8 cellular contexts compared by ENCODE assay signal in genomic region chr1:47231314-47232186, GRCh38. TPM values are rescaled to one million over a fixed set of nuclear protein-coding genes. Genes with fewer than 3 reads are reported as not detected.
DNase-seq lines count a peak whose midpoint lies in the region; ATAC-seq and TF ChIP-seq lines count a peak whose summit lies in the region.

No MANE protein-coding gene starts in this region.

- peak overlapping the region; percentile 61 for H3K4me3 ChIP-seq in ACC112 (ENCODE audit: low read depth, low read length)
- peak overlapping the region; percentile 8 to 49 for H3K4me3 ChIP-seq in gastroesophageal sphincter

- peak overlapping the region; percentile 82 for H3K4me3 Mint-ChIP-seq in activated T-cell treated with anti-CD3 and anti-CD28 coated beads, Interleukin-2, amount 50 U/mL, for 4 hours
- H3K4me3 Mint-ChIP-seq in osteocyte (ENCODE audit: unreplicated experiment), result peak overlapping the region; percentile 59

- H3K27me3 ChIP-seq in ACC112 (ENCODE audit: insufficient read depth, low read length), result peaks cover 82% of the 10 kb centered on the region
- H3K27me3 ChIP-seq in gastroesophageal sphincter, result peaks cover 85% of the 10 kb centered on the region

- no peak for TF ChIP-seq EP300 in gastroesophageal sphincter (IDR thresholded peaks at IDR 0.05)

- no peaks in the 10 kb centered on the region for H3K4me1 ChIP-seq in ACC112 (ENCODE audit: control insufficient read depth, insufficient read depth, low read length, unreplicated experiment)
- peaks cover 0 to 53% (median 13%) of the 10 kb centered on the region in 3 donors for H3K4me1 ChIP-seq in gastroesophageal sphincter

- H3K79me2 ChIP-seq in ACC112 (ENCODE audit: control insufficient read depth, insufficient read depth, low read length, unreplicated experiment), result no peaks in the 10 kb centered on the region

- H3K36me3 Mint-ChIP-seq in activated T-cell treated with anti-CD3 and anti-CD28 coated beads, Interleukin-2, amount 50 U/mL, for 4 hours (ENCODE audit: insufficient read depth), result no peaks in the 10 kb centered on the region
- H3K36me3 Mint-ChIP-seq in osteocyte (ENCODE audit: unreplicated experiment), result peaks cover 8% of the 10 kb centered on the region

- H3K27ac Mint-ChIP-seq in osteocyte (ENCODE audit: unreplicated experiment), result peak overlapping the region; percentile 34

- peak in 1 of 2 donors; percentile 38 for ATAC-seq in activated T-cell treated with anti-CD3 and anti-CD28 coated beads, Interleukin-2, amount 50 U/mL, for 4 hours
- ATAC-seq in gastroesophageal sphincter, result no peak

- no peak overlapping the region for H2AFZ ChIP-seq in ACC112 (ENCODE audit: low read length, unreplicated experiment)

- H3K36me3 ChIP-seq in ACC112 (ENCODE audit: insufficient read depth, low read length) (no peaks in the 10 kb centered on the region), gastroesophageal sphincter (no peaks in the 10 kb centered on the region)

- TF ChIP-seq POLR2A in gastroesophageal sphincter (IDR thresholded peaks at IDR 0.05), result peak in 1 of 2 donors; percentile 26

- DNase-seq in HUDEP-2 (lab: John Stamatoyannopoulos, UW; ENCODE audit: unreplicated experiment in 76 of 76) (peak in 62 of 76 experiments; percentile 22 to 81 (median 64)), osteocyte (ENCODE audit: extremely low spot score, unreplicated experiment) (no peak), NCI-H2107 treated with DMSO at 0.1 percent for 48 hours (lab: John Stamatoyannopoulos, UW; ENCODE audit: unreplicated experiment) (no peak), hippocampal formation (lab: John Stamatoyannopoulos, UW) (no peak), cerebellar nuclear complex (lab: John Stamatoyannopoulos, UW) (no peak)
- DNase-seq in activated T-cell treated with anti-CD3 and anti-CD28 coated beads, Interleukin-2, amount 50 U/mL, for 4 hours, result no peak

- H3K9me3 Mint-ChIP-seq in activated T-cell treated with anti-CD3 and anti-CD28 coated beads, Interleukin-2, amount 50 U/mL, for 4 hours, result no peaks in the 10 kb centered on the region
- H3K9me3 Mint-ChIP-seq in osteocyte (ENCODE audit: unreplicated experiment), result no peaks in the 10 kb centered on the region

- TF ChIP-seq CTCF in gastroesophageal sphincter (IDR thresholded peaks at IDR 0.05) (no peak), osteocyte (IDR thresholded peaks at IDR 0.05) (no peak)

- H3K9me3 ChIP-seq in gastroesophageal sphincter, result no peaks in the 10 kb centered on the region

- 6% methylated on average over 17 to 24 of the region's 60 CpGs for WGBS in gastroesophageal sphincter (ENCODE audit: low coverage in 1 of 2), 2 donors

- peaks cover 85% of the 10 kb centered on the region for H3K27me3 Mint-ChIP-seq in activated T-cell treated with anti-CD3 and anti-CD28 coated beads, Interleukin-2, amount 50 U/mL, for 4 hours (ENCODE audit: low read depth)
- H3K27me3 Mint-ChIP-seq in osteocyte (ENCODE audit: unreplicated experiment), result peaks cover 85% of the 10 kb centered on the region

- H3K27ac ChIP-seq in ACC112 (ENCODE audit: low read depth, low read length) (no peak overlapping the region), gastroesophageal sphincter (peak overlapping the region in 3 of 4 donors; percentile 64 to 77 (median 73))

- H3K4me1 Mint-ChIP-seq in activated T-cell treated with anti-CD3 and anti-CD28 coated beads, Interleukin-2, amount 50 U/mL, for 4 hours (ENCODE audit: low read depth), result peaks cover 31% of the 10 kb centered on the region
- peaks cover 20% of the 10 kb centered on the region for H3K4me1 Mint-ChIP-seq in osteocyte (ENCODE audit: unreplicated experiment)

RNA-seq across cellular contexts. Expression of gene TAL1, which starts 0.5 kb away (rescaled TPM):
- under 1 TPM; 0.05 to 0.14 (median 0.11) TPM for total RNA-seq in activated T-cell treated with anti-CD3 and anti-CD28 coated beads, Interleukin-2, amount 50 U/mL, for 4 hours
- total RNA-seq in gastroesophageal sphincter (1 to 10 TPM; 3.0 to 4.2 (median 3.6) TPM), osteocyte (not detected in 2 replicates)

RNA-seq across cellular contexts. Expression of gene PDZK1IP1, which starts 41.7 kb away (rescaled TPM):
- not detected for total RNA-seq in activated T-cell treated with anti-CD3 and anti-CD28 coated beads, Interleukin-2, amount 50 U/mL, for 4 hours
- total RNA-seq in gastroesophageal sphincter, result 10 to 100 TPM in 1 of 4 donors, under 1 TPM in 1, not detected in 2; 0.78 to 13.0 TPM
- total RNA-seq in osteocyte, result not detected in 2 replicates

Comparison
In these comparisons a context has a peak if more than half of its experiments do, and no peak if none do; other contexts are left out.
1. DNase-seq: peak in HUDEP-2 (62 of 76); none in activated T-cell treated with anti-CD3 and anti-CD28 coated beads, Interleukin-2, amount 50 U/mL, for 4 hours (single experiment), osteocyte (single experiment), NCI-H2107 treated with DMSO at 0.1 percent for 48 hours (single experiment), hippocampal formation (0 of 2) and cerebellar nuclear complex (0 of 2).